8 cellular contexts compared by ENCODE assay signal in genomic region chr12:75334384-75335030, GRCh38. TPM values are rescaled to one million over a fixed set of nuclear protein-coding genes. Genes with fewer than 3 reads are reported as not detected.
DNase-seq lines count a peak whose midpoint lies in the region; ATAC-seq and TF ChIP-seq lines count a peak whose summit lies in the region.

TSS of gene GLIPR1L1 (plus strand) at chr12:75334670. CDS start at chr12:75334729, 59 bp downstream.

- peak; percentile 89 for TF ChIP-seq CTCF in CD8-positive, alpha-beta T cell (IDR thresholded peaks at IDR 0.05)
- TF ChIP-seq CTCF in OCI-LY1 (IDR thresholded peaks at IDR 0.05; ENCODE audit: low read length) = peak; percentile 85

- H3K9me3 ChIP-seq in CD8-positive, alpha-beta T cell (ENCODE audit: low read length) = no peaks in the 10 kb centered on the region
- no peaks in the 10 kb centered on the region for H3K9me3 ChIP-seq in OCI-LY1 (ENCODE audit: low read length)
- no peaks in the 10 kb centered on the region for H3K9me3 ChIP-seq in naive thymus-derived CD4-positive, alpha-beta T cell (ENCODE audit: control insufficient read depth in 2 of 3, low read length in 3 of 3)

- H3K4me2 ChIP-seq in OCI-LY1 (ENCODE audit: low read length) = peak within 1 kb of the TSS; percentile 30; the same call in 1 of the 2 replicates

- H3K4me1 Mint-ChIP-seq in CD8-positive, alpha-beta T cell (ENCODE audit: low read depth) = peaks cover 15% of the 10 kb centered on the region
- peaks cover 21% of the 10 kb centered on the region for H3K4me1 Mint-ChIP-seq in activated T-cell treated with anti-CD3 and anti-CD28 coated beads, Interleukin-2, amount 50 U/mL, for 4 hours (ENCODE audit: low read depth)
- H3K4me1 Mint-ChIP-seq in naive thymus-derived CD4-positive, alpha-beta T cell = peaks cover 11 to 29% (median 18%) of the 10 kb centered on the region in 7 donors
- H3K4me1 Mint-ChIP-seq in stimulated activated effector memory CD8-positive, alpha-beta T cell treated with anti-CD3 and anti-CD28 coated beads, Interleukin-12 subunit alpha, Interleukin-12 subunit beta, amount 100 ng/mL, for 72 hours = peaks cover 20% of the 10 kb centered on the region

- H3K4me3 ChIP-seq in CD8-positive, alpha-beta T cell (ENCODE audit: low read depth, low read length) = peak within 1 kb of the TSS; percentile 34
- no peak within 1 kb of the TSS for H3K4me3 ChIP-seq in OCI-LY1 (ENCODE audit: low read depth, low read length, poor library complexity, severe bottlenecking)
- no peak within 1 kb of the TSS for H3K4me3 ChIP-seq in naive thymus-derived CD4-positive, alpha-beta T cell (ENCODE audit: low read length)

- H3K79me2 ChIP-seq in OCI-LY1 (ENCODE audit: insufficient read depth, low read length) = no peaks in the 10 kb centered on the region

- no peak within 1 kb of the TSS for H3K27ac Mint-ChIP-seq in CD8-positive, alpha-beta T cell
- peak within 1 kb of the TSS in 1 of 9 donors; percentile 3 for H3K27ac Mint-ChIP-seq in naive thymus-derived CD4-positive, alpha-beta T cell
- no peak within 1 kb of the TSS for H3K27ac Mint-ChIP-seq in stimulated activated effector memory CD8-positive, alpha-beta T cell treated with anti-CD3 and anti-CD28 coated beads, Interleukin-12 subunit alpha, Interleukin-12 subunit beta, amount 100 ng/mL, for 72 hours

- DNase-seq in CD8-positive, alpha-beta T cell = peak; percentile 69 to 86 (median 78)
- DNase-seq in GM19240 (ENCODE audit: insufficient read length, low spot score) (peak; percentile 4), fibroblast of gingiva (ENCODE audit: low read depth) (peak; percentile 85)
- peak; percentile 82 for DNase-seq in activated T-cell treated with anti-CD3 and anti-CD28 coated beads, Interleukin-2, amount 50 U/mL, for 4 hours
- peak; percentile 58 to 79 (median 74) for DNase-seq in naive thymus-derived CD4-positive, alpha-beta T cell
- DNase-seq in stimulated activated effector memory CD8-positive, alpha-beta T cell treated with anti-CD3 and anti-CD28 coated beads, Interleukin-12 subunit alpha, Interleukin-12 subunit beta, amount 100 ng/mL, for 72 hours (ENCODE audit: low spot score in 2 of 2) = peak; percentile 74 to 91

- intact Hi-C loops in CD8-positive, alpha-beta T cell (cut with DNase I, micrococcal nuclease) = loop anchor here (1.0 to 5.0 kb wide), 6 partner anchors 53 to 703 kb away; partner anchors contain the start of gene GLIPR1L2 (in 1 of the 2)
- intact Hi-C loops in naive thymus-derived CD4-positive, alpha-beta T cell (cut with micrococcal nuclease) = loop anchor here (1.0 to 10.0 kb wide), 14 partner anchors 57 to 1250 kb away; partner anchors contain the start of genes GLIPR1 (in 2 of the 2), GLIPR1L2 (in 2 of the 2), BBS10 (in 1 of the 2) and KRR1 (in 1 of the 2)

- H3K27me3 Mint-ChIP-seq in CD8-positive, alpha-beta T cell (ENCODE audit: low read depth) = peaks cover 24% of the 10 kb centered on the region
- peaks cover 20% of the 10 kb centered on the region for H3K27me3 Mint-ChIP-seq in activated T-cell treated with anti-CD3 and anti-CD28 coated beads, Interleukin-2, amount 50 U/mL, for 4 hours (ENCODE audit: low read depth)
- peaks cover 16 to 56% (median 31%) of the 10 kb centered on the region in 5 donors for H3K27me3 Mint-ChIP-seq in naive thymus-derived CD4-positive, alpha-beta T cell

- H3K9me3 Mint-ChIP-seq in CD8-positive, alpha-beta T cell = no peaks in the 10 kb centered on the region
- H3K9me3 Mint-ChIP-seq in activated T-cell treated with anti-CD3 and anti-CD28 coated beads, Interleukin-2, amount 50 U/mL, for 4 hours = no peaks in the 10 kb centered on the region
- peaks cover 0 to 2% (median 0%) of the 10 kb centered on the region in 11 donors for H3K9me3 Mint-ChIP-seq in naive thymus-derived CD4-positive, alpha-beta T cell
- no peaks in the 10 kb centered on the region for H3K9me3 Mint-ChIP-seq in stimulated activated effector memory CD8-positive, alpha-beta T cell treated with anti-CD3 and anti-CD28 coated beads, Interleukin-12 subunit alpha, Interleukin-12 subunit beta, amount 100 ng/mL, for 72 hours

- H3K9me2 ChIP-seq in OCI-LY1 (ENCODE audit: low read depth, low read length) = no peaks in the 10 kb centered on the region

- no peaks in the 10 kb centered on the region for H3F3A ChIP-seq in OCI-LY1 (ENCODE audit: insufficient read depth, low read length)

- H3K36me3 Mint-ChIP-seq in CD8-positive, alpha-beta T cell = no peaks in the 10 kb centered on the region
- H3K36me3 Mint-ChIP-seq in activated T-cell treated with anti-CD3 and anti-CD28 coated beads, Interleukin-2, amount 50 U/mL, for 4 hours (ENCODE audit: insufficient read depth) = no peaks in the 10 kb centered on the region
- H3K36me3 Mint-ChIP-seq in naive thymus-derived CD4-positive, alpha-beta T cell = no peaks in the 10 kb centered on the region
- H3K36me3 Mint-ChIP-seq in stimulated activated effector memory CD8-positive, alpha-beta T cell treated with anti-CD3 and anti-CD28 coated beads, Interleukin-12 subunit alpha, Interleukin-12 subunit beta, amount 100 ng/mL, for 72 hours = no peaks in the 10 kb centered on the region

- no peaks in the 10 kb centered on the region for H3K36me3 ChIP-seq in CD8-positive, alpha-beta T cell (ENCODE audit: insufficient read depth, low read length)
- H3K36me3 ChIP-seq in OCI-LY1 (ENCODE audit: insufficient read depth, low read length) = no peaks in the 10 kb centered on the region
- H3K36me3 ChIP-seq in naive thymus-derived CD4-positive, alpha-beta T cell (ENCODE audit: control insufficient read depth in 2 of 3, insufficient read depth in 3 of 3, low read length in 3 of 3) = no peaks in the 10 kb centered on the region

- ATAC-seq in CD8-positive, alpha-beta T cell = peak; percentile 81
- ATAC-seq in HG03442 (IDR thresholded peaks at IDR 0.05; ENCODE audit: unreplicated experiment) = peak; percentile 48
- ATAC-seq in activated T-cell treated with anti-CD3 and anti-CD28 coated beads, Interleukin-2, amount 50 U/mL, for 4 hours = peak; percentile 80 to 82
- peak; percentile 91 for ATAC-seq in naive thymus-derived CD4-positive, alpha-beta T cell
- peak; percentile 90 for ATAC-seq in stimulated activated effector memory CD8-positive, alpha-beta T cell treated with anti-CD3 and anti-CD28 coated beads, Interleukin-12 subunit alpha, Interleukin-12 subunit beta, amount 100 ng/mL, for 72 hours

- H3K4me3 Mint-ChIP-seq in CD8-positive, alpha-beta T cell = peak within 1 kb of the TSS; percentile 62
- H3K4me3 Mint-ChIP-seq in activated T-cell treated with anti-CD3 and anti-CD28 coated beads, Interleukin-2, amount 50 U/mL, for 4 hours = peak within 1 kb of the TSS; percentile 59
- H3K4me3 Mint-ChIP-seq in naive thymus-derived CD4-positive, alpha-beta T cell = peak within 1 kb of the TSS; percentile 18 to 80 (median 74)
- peak within 1 kb of the TSS; percentile 68 for H3K4me3 Mint-ChIP-seq in stimulated activated effector memory CD8-positive, alpha-beta T cell treated with anti-CD3 and anti-CD28 coated beads, Interleukin-12 subunit alpha, Interleukin-12 subunit beta, amount 100 ng/mL, for 72 hours

- H3K27ac ChIP-seq in CD8-positive, alpha-beta T cell (ENCODE audit: low read depth, low read length) = no peak within 1 kb of the TSS
- H3K27ac ChIP-seq in OCI-LY1 (ENCODE audit: low read depth, low read length, poor library complexity, severe bottlenecking) = no peak within 1 kb of the TSS
- H3K27ac ChIP-seq in naive thymus-derived CD4-positive, alpha-beta T cell (ENCODE audit: low read depth, low read length) = no peak within 1 kb of the TSS

- no peaks in the 10 kb centered on the region for H3K27me3 ChIP-seq in CD8-positive, alpha-beta T cell (ENCODE audit: insufficient read depth, low read length)
- H3K27me3 ChIP-seq in OCI-LY1 (ENCODE audit: insufficient read depth, low read length) = no peaks in the 10 kb centered on the region
- H3K27me3 ChIP-seq in naive thymus-derived CD4-positive, alpha-beta T cell (ENCODE audit: control insufficient read depth in 2 of 2, insufficient read depth in 2 of 2, low read length in 2 of 2) = peaks cover 0 to 6% of the 10 kb centered on the region in 2 donors

- CTCF ChIA-PET in CD8-positive, alpha-beta T cell (lab: Charles Lee) = interaction anchor here (0.6 to 2.9 kb wide), 25 partner anchors 10 to 706 kb away, joined by 3 to 11 read pairs (median 5); partner anchors contain the start of genes GLIPR1, GLIPR1L2 and PHLDA1
- CTCF ChIA-PET in naive thymus-derived CD4-positive, alpha-beta T cell (lab: Charles Lee) = interaction anchor here (0.6 to 2.1 kb wide), 11 partner anchors 15 to 703 kb away, joined by 3 to 7 read pairs (median 3); partner anchors contain the start of genes GLIPR1 and KRR1

- POLR2A ChIA-PET in CD8-positive, alpha-beta T cell (lab: Charles Lee) = interaction anchor here (1.3 to 1.5 kb wide), 2 partner anchors 56 to 177 kb away, joined by 3 to 4 read pairs; partner anchors contain the start of genes GLIPR1L2 and KRR1
- POLR2A ChIA-PET in naive thymus-derived CD4-positive, alpha-beta T cell (lab: Charles Lee) = interaction anchor here (1.1 to 1.7 kb wide), 2 partner anchors 150 to 705 kb away, joined by 3 read pairs; no protein-coding TSS in a partner anchor

- H2AFZ ChIP-seq in OCI-LY1 (ENCODE audit: low read length) = no peak within 1 kb of the TSS

- peaks cover 11% of the 10 kb centered on the region for H3K4me1 ChIP-seq in CD8-positive, alpha-beta T cell (ENCODE audit: insufficient read depth, low read length)
- H3K4me1 ChIP-seq in OCI-LY1 (ENCODE audit: insufficient read depth, low read length, severe bottlenecking) = peaks cover 8% of the 10 kb centered on the region
- peaks cover 0 to 5% of the 10 kb centered on the region in 2 donors for H3K4me1 ChIP-seq in naive thymus-derived CD4-positive, alpha-beta T cell (ENCODE audit: control insufficient read depth in 2 of 2, insufficient read depth in 2 of 2, low read length in 2 of 2)

- no peak within 1 kb of the TSS for H3K9ac ChIP-seq in OCI-LY1 (ENCODE audit: low read length)

- H4K20me1 ChIP-seq in OCI-LY1 (ENCODE audit: insufficient read depth, low read length) = no peaks in the 10 kb centered on the region

RNA-seq across cellular contexts. Expression of gene GLIPR1L1, which starts in this region (rescaled TPM):
- total RNA-seq in CD8-positive, alpha-beta T cell = not detected
- not detected for total RNA-seq in activated T-cell treated with anti-CD3 and anti-CD28 coated beads, Interleukin-2, amount 50 U/mL, for 4 hours
- not detected for total RNA-seq in naive thymus-derived CD4-positive, alpha-beta T cell
- polyA plus RNA-seq in naive thymus-derived CD4-positive, alpha-beta T cell = not detected

Comparison
In these comparisons a context has a peak if more than half of its experiments do, and no peak if none do; other contexts are left out.
1. Peak in DNase-seq, ATAC-seq and H3K4me3 ChIP-seq in CD8-positive, alpha-beta T cell; RNA of the gene not detected or under 1 TPM.
2. Peak in DNase-seq and ATAC-seq in activated T-cell treated with anti-CD3 and anti-CD28 coated beads, Interleukin-2, amount 50 U/mL, for 4 hours; RNA of the gene not detected or under 1 TPM.
3. Peak in DNase-seq and ATAC-seq in naive thymus-derived CD4-positive, alpha-beta T cell; RNA of the gene not detected or under 1 TPM.
4. DNase-seq: peak in every context shown above with its lines; median percentile 85 in fibroblast of gingiva; 82 in stimulated activated effector memory CD8-positive, alpha-beta T cell treated with anti-CD3 and anti-CD28 coated beads, Interleukin-12 subunit alpha, Interleukin-12 subunit beta, amount 100 ng/mL, for 72 hours; 82 in activated T-cell treated with anti-CD3 and anti-CD28 coated beads, Interleukin-2, amount 50 U/mL, for 4 hours; 78 in CD8-positive, alpha-beta T cell; 74 in naive thymus-derived CD4-positive, alpha-beta T cell; 4 in GM19240.